Comparison of ENCODE assay signal across 8 cellular contexts in genomic region chr1:155979525-155980343, GRCh38. TPM values are rescaled to one million over a fixed set of nuclear protein-coding genes. Genes with fewer than 3 reads are reported as not detected.
A peak's percentile ranks its signal among the peaks of the same experiment; 100 is the strongest.
DNase-seq lines count a peak whose midpoint lies in the region; ATAC-seq and TF ChIP-seq lines count a peak whose summit lies in the region.

No MANE protein-coding gene starts in this region.

- H3K36me3 ChIP-seq in RWPE2 (ENCODE audit: low read depth) (peaks cover 47% of the 10 kb centered on the region), neuronal stem cell (replicated peaks in 1 of 2; ENCODE audit: control insufficient read depth in 2 of 2, insufficient read depth in 2 of 2, low read length in 2 of 2) (no peaks in the 10 kb centered on the region)

- in situ Hi-C loops in GM18951 (cut with MboI; ENCODE audit: low sequenced_read_pairs, unreplicated experiment), result loop anchor here (5.0 kb wide), 1 partner anchor 32 kb away; no protein-coding TSS in a partner anchor

- H3K4me3 ChIP-seq in RWPE2 (ENCODE audit: severe bottlenecking) (peak overlapping the region; percentile 61), epithelial cell of proximal tubule (ENCODE audit: low read depth, low read length) (peak overlapping the region; percentile 97), neuronal stem cell (ENCODE audit: low read length in 2 of 2) (peak overlapping the region in 1 of 2 donors; percentile 75)

- TF ChIP-seq CTCF in RWPE2 (IDR thresholded peaks at IDR 0.05; ENCODE audit: poor library complexity, severe bottlenecking), result no peak
- no peak for TF ChIP-seq CTCF in epithelial cell of proximal tubule (conservative IDR thresholded peaks at IDR 0.05; ENCODE audit: low read depth, low read length)

- H3K18ac ChIP-seq in neuronal stem cell (ENCODE audit: low read length), result peak overlapping the region; percentile 33

- peak overlapping the region; percentile 96 for H3K27ac ChIP-seq in RWPE2 (ENCODE audit: poor library complexity, severe bottlenecking)
- H3K27ac ChIP-seq in neuronal stem cell (replicated peaks; ENCODE audit: low read length), result peak overlapping the region; percentile 89

- no peak overlapping the region for H4K8ac ChIP-seq in neuronal stem cell (ENCODE audit: low read depth, low read length)

- H2BK120ac ChIP-seq in neuronal stem cell (ENCODE audit: low read depth, low read length), result no peak overlapping the region

- H3K27me3 ChIP-seq in RWPE2 (ENCODE audit: insufficient read depth, poor library complexity, severe bottlenecking) (no peaks in the 10 kb centered on the region), neuronal stem cell (ENCODE audit: control insufficient read depth in 3 of 3, insufficient read depth in 3 of 3, low read depth in 1 of 3, low read length in 3 of 3) (no peaks in the 10 kb centered on the region)

- no peaks in the 10 kb centered on the region for H3K79me1 ChIP-seq in neuronal stem cell (ENCODE audit: low read depth, low read length)

- peak overlapping the region; percentile 62 for H2BK5ac ChIP-seq in neuronal stem cell (ENCODE audit: low read length)

- H3K4me1 ChIP-seq in RWPE2 (ENCODE audit: insufficient read depth, poor library complexity, severe bottlenecking), result peaks cover 49% of the 10 kb centered on the region
- H3K4me1 ChIP-seq in neuronal stem cell (ENCODE audit: control insufficient read depth in 2 of 2, insufficient read depth in 1 of 2, low read depth in 1 of 2, low read length in 2 of 2), result peaks cover 30 to 34% of the 10 kb centered on the region in 2 donors

- peak; percentile 38 for TF ChIP-seq POLR2A in GM18951 (IDR thresholded peaks at IDR 0.05; ENCODE audit: extremely low read depth, insufficient read depth, insufficient read length)

- H3K23ac ChIP-seq in neuronal stem cell (ENCODE audit: low read depth, low read length, poor library complexity), result no peak overlapping the region

- H4K91ac ChIP-seq in neuronal stem cell (ENCODE audit: low read depth, low read length, poor library complexity), result no peak overlapping the region

- no peak overlapping the region for H3K14ac ChIP-seq in neuronal stem cell (ENCODE audit: low read length)

- no peak overlapping the region for H3K4ac ChIP-seq in neuronal stem cell (ENCODE audit: low read length)

- ATAC-seq in RWPE2 (ENCODE audit: low read depth), result no peak
- no peak for ATAC-seq in GM18909 (IDR thresholded peaks at IDR 0.05; ENCODE audit: poor library complexity, unreplicated experiment)

- H3K9me3 ChIP-seq in RWPE2 (ENCODE audit: severe bottlenecking) (no peaks in the 10 kb centered on the region), neuronal stem cell (replicated peaks in 1 of 2; ENCODE audit: control insufficient read depth in 2 of 2, insufficient read depth in 1 of 2, low read depth in 1 of 2, low read length in 2 of 2) (no peaks in the 10 kb centered on the region)

- peak overlapping the region; percentile 97 for H2BK15ac ChIP-seq in neuronal stem cell (ENCODE audit: low read length)

- DNase-seq in RWPE2 (ENCODE audit: low spot score) (no peak), epithelial cell of proximal tubule (ENCODE audit: low read depth) (no peak), neuronal stem cell (ENCODE audit: low spot score) (no peak), NOMO-1 treated with dmso at 0.1 percent for 144 hours (lab: John Stamatoyannopoulos, UW; ENCODE audit: unreplicated experiment) (no peak), GDM1 (lab: John Stamatoyannopoulos, UW) (no peak)
- DNase-seq in stimulated activated CD4-positive, alpha-beta T cell treated with anti-CD3 and anti-CD28 coated beads, Interleukin-2, amount 100 ng/mL, for 24 hours, result no peak

- no peak overlapping the region for H2AFZ ChIP-seq in neuronal stem cell (ENCODE audit: low read length)

- WGBS in neuronal stem cell (ENCODE audit: extremely low coverage in 2 of 2, insufficient read length in 2 of 2, insufficient replicate concordance in 1 of 2), 2 donors, result no CpG with 5 or more reads among the region's 5 CpGs

- peak overlapping the region; percentile 77 for H2BK12ac ChIP-seq in neuronal stem cell (ENCODE audit: low read length)

- peak overlapping the region; percentile 81 for H3K4me2 ChIP-seq in neuronal stem cell (ENCODE audit: insufficient read depth, low read length, poor library complexity, severe bottlenecking)

- peak overlapping the region; percentile 64 for H2AK5ac ChIP-seq in neuronal stem cell (ENCODE audit: low read depth, low read length)

- no peak overlapping the region for H3K9ac ChIP-seq in neuronal stem cell (ENCODE audit: low read depth, low read length, poor library complexity)

RNA-seq across cellular contexts. Expression of gene ARHGEF2, which starts 1.4 kb away (rescaled TPM):
- 62.5 and 89.7 TPM in 2 replicates for total RNA-seq in epithelial cell of proximal tubule
- polyA plus RNA-seq in neuronal stem cell (2013, experiment 1 of 2), result 55.4 TPM
- 57.0 TPM for polyA plus RNA-seq in neuronal stem cell (2013, experiment 2 of 2)

RNA-seq across cellular contexts. Expression of gene RXFP4, which starts 38.3 kb away (rescaled TPM):
- not detected in 2 replicates for total RNA-seq in epithelial cell of proximal tubule
- polyA plus RNA-seq in neuronal stem cell (2013, experiment 1 of 2), result not detected
- not detected for polyA plus RNA-seq in neuronal stem cell (2013, experiment 2 of 2)

RNA-seq across cellular contexts. Expression of gene SSR2, which starts 41.0 kb away (rescaled TPM):
- total RNA-seq in epithelial cell of proximal tubule, result 450 and 635 TPM in 2 replicates
- polyA plus RNA-seq in neuronal stem cell (2013, experiment 1 of 2), result 352 TPM
- 349 TPM for polyA plus RNA-seq in neuronal stem cell (2013, experiment 2 of 2)

RNA-seq across cellular contexts. Expression of gene KHDC4, which starts 45.5 kb away (rescaled TPM):
- total RNA-seq in epithelial cell of proximal tubule, result 30.8 and 36.7 TPM in 2 replicates
- 41.1 TPM for polyA plus RNA-seq in neuronal stem cell (2013, experiment 1 of 2)
- polyA plus RNA-seq in neuronal stem cell (2013, experiment 2 of 2), result 42.2 TPM
